ENCODE assay signal across 23 cellular contexts in genomic region chr5:15496886-15497285, GRCh38. TPM values are rescaled to one million over a fixed set of nuclear protein-coding genes. Genes with fewer than 3 reads are reported as not detected.
DNase-seq lines count a peak whose midpoint lies in the region; ATAC-seq, FAIRE-seq and TF ChIP-seq lines count a peak whose summit lies in the region.
"Had no signal": no experiment of that assay in that cellular context is flagged by ENCODE, and none has a peak within 500 bp of the region (broad histone marks: within the 10 kb centered on the region; RNA-seq: fewer than 3 reads in every experiment).

No MANE protein-coding gene starts in this region.

- H3K9me3 Mint-ChIP-seq in endothelial cell (ENCODE audit: unreplicated experiment) (no peaks in the 10 kb centered on the region), nephron progenitor cell (no peaks in the 10 kb centered on the region)
- no peaks in the 10 kb centered on the region for H3K9me3 Mint-ChIP-seq in activated naive CD4-positive, alpha-beta T cell treated with anti-CD3 and anti-CD28 coated beads for 36 hours
- H3K9me3 Mint-ChIP-seq: HFFc6 had no signal

- H3K27me3 Mint-ChIP-seq in endothelial cell (ENCODE audit: unreplicated experiment) (peaks cover 7% of the 10 kb centered on the region), nephron progenitor cell (ENCODE audit: low read depth, poor library complexity) (peaks cover 14% of the 10 kb centered on the region)
- peaks cover 26% of the 10 kb centered on the region for H3K27me3 Mint-ChIP-seq in activated naive CD4-positive, alpha-beta T cell treated with anti-CD3 and anti-CD28 coated beads for 36 hours (ENCODE audit: low read depth)

- no peak for DNase-seq in HTR-8/SVneo (ENCODE audit: insufficient read length, low spot score)
- peak; percentile 26 for DNase-seq in endothelial cell (ENCODE audit: low spot score)
- peak; percentile 81 to 87 for DNase-seq in lung microvascular endothelial cell (ENCODE audit: low read depth in 2 of 2)
- DNase-seq in DMS79 treated with DMSO at 0.1 percent for 48 hours (lab: John Stamatoyannopoulos, UW), result no peak
- DNase-seq in activated naive CD4-positive, alpha-beta T cell treated with anti-CD3 and anti-CD28 coated beads for 36 hours, result no peak
- DNase-seq in nephron progenitor cell, result no peak
- DNase-seq: AML-193; Caco-2; CD4-positive, alpha-beta memory T cell; GF-D8; GM23248; HFFc6; IMR-90; KG1; MM.1S; NCI-H2029; NCI-H446 treated with DMSO at 0.1 percent for 48 hours; NCI-H526; NCI-H82; SHP77 had no signal

- H3K4me3 Mint-ChIP-seq in endothelial cell (ENCODE audit: unreplicated experiment), result no peak overlapping the region
- H3K4me3 Mint-ChIP-seq in activated naive CD4-positive, alpha-beta T cell treated with anti-CD3 and anti-CD28 coated beads for 36 hours, result no peak overlapping the region
- no peak overlapping the region for H3K4me3 Mint-ChIP-seq in nephron progenitor cell
- H3K4me3 Mint-ChIP-seq: CD4-positive, alpha-beta memory T cell; HFFc6 had no signal

- no peak overlapping the region for H3K27ac Mint-ChIP-seq in endothelial cell (ENCODE audit: unreplicated experiment)
- H3K27ac Mint-ChIP-seq in activated naive CD4-positive, alpha-beta T cell treated with anti-CD3 and anti-CD28 coated beads for 36 hours, result no peak overlapping the region
- H3K27ac Mint-ChIP-seq in nephron progenitor cell, result no peak overlapping the region
- H3K27ac Mint-ChIP-seq: CD4-positive, alpha-beta memory T cell; HFFc6 had no signal

- CTCF ChIA-PET in activated naive CD4-positive, alpha-beta T cell treated with anti-CD3 and anti-CD28 coated beads for 36 hours (lab: Charles Lee), result no interaction called here

- intact Hi-C loops in activated naive CD4-positive, alpha-beta T cell treated with anti-CD3 and anti-CD28 coated beads for 36 hours (cut with micrococcal nuclease), result no loop called here

- no peak for TF ChIP-seq CTCF in endothelial cell (IDR thresholded peaks at IDR 0.05; ENCODE audit: unreplicated experiment)
- TF ChIP-seq CTCF in nephron progenitor cell (IDR thresholded peaks at IDR 0.05), result no peak

- no peak for ATAC-seq in GM18868 (IDR thresholded peaks at IDR 0.05; ENCODE audit: unreplicated experiment)
- ATAC-seq: Panc1 had no signal

- H3K4me1 Mint-ChIP-seq in endothelial cell (ENCODE audit: unreplicated experiment), result peaks cover 47% of the 10 kb centered on the region
- no peaks in the 10 kb centered on the region for H3K4me1 Mint-ChIP-seq in activated naive CD4-positive, alpha-beta T cell treated with anti-CD3 and anti-CD28 coated beads for 36 hours (ENCODE audit: low read depth)
- H3K4me1 Mint-ChIP-seq in nephron progenitor cell, result peaks cover 32% of the 10 kb centered on the region
- H3K4me1 Mint-ChIP-seq: CD4-positive, alpha-beta memory T cell had no signal

- peak; percentile 33 for FAIRE-seq in HTR-8/SVneo (lab: Jason Lieb, UNC)
- FAIRE-seq: A204.1 had no signal

- peaks cover 6% of the 10 kb centered on the region for H3K36me3 Mint-ChIP-seq in endothelial cell (ENCODE audit: low read depth, unreplicated experiment)
- H3K36me3 Mint-ChIP-seq in activated naive CD4-positive, alpha-beta T cell treated with anti-CD3 and anti-CD28 coated beads for 36 hours (ENCODE audit: low read depth), result no peaks in the 10 kb centered on the region
- H3K36me3 Mint-ChIP-seq in nephron progenitor cell (ENCODE audit: low read depth), result no peaks in the 10 kb centered on the region
- H3K36me3 Mint-ChIP-seq: CD4-positive, alpha-beta memory T cell had no signal

RNA-seq across cellular contexts. Expression of gene FBXL7, which starts 3.1 kb away (rescaled TPM):
- total RNA-seq in endothelial cell (ENCODE audit: unreplicated experiment) (63.8 TPM), lung microvascular endothelial cell (10.0 and 14.1 TPM in 2 replicates)
- not detected for total RNA-seq in activated naive CD4-positive, alpha-beta T cell treated with anti-CD3 and anti-CD28 coated beads for 36 hours
- total RNA-seq: Caco-2; CD4-positive, alpha-beta memory T cell had no signal

Comparison
In these comparisons a context has a peak if more than half of its experiments do, and no peak if none do; other contexts are left out.
1. DNase-seq: peak in endothelial cell (single experiment) and lung microvascular endothelial cell (2 of 2); none in HTR-8/SVneo (single experiment), DMS79 treated with DMSO at 0.1 percent for 48 hours (single experiment), activated naive CD4-positive, alpha-beta T cell treated with anti-CD3 and anti-CD28 coated beads for 36 hours (single experiment) and nephron progenitor cell (single experiment).
2. RNA of gene FBXL7, which starts 3.1 kb away (total RNA-seq): 63.8 TPM in endothelial cell (single experiment) and 10.0 to 14.1 TPM in lung microvascular endothelial cell; not detected in activated naive CD4-positive, alpha-beta T cell treated with anti-CD3 and anti-CD28 coated beads for 36 hours; every median in the first group is over 10 times any median in the second.